Comparison of ENCODE assay signal across 21 cellular contexts in genomic region chr19:14156971-14157717, GRCh38. TPM values are rescaled to one million over a fixed set of nuclear protein-coding genes. Genes with fewer than 3 reads are reported as not detected.
DNase-seq lines count a peak whose midpoint lies in the region; ATAC-seq, FAIRE-seq and TF ChIP-seq lines count a peak whose summit lies in the region.
"Had no signal": no experiment of that assay in that cellular context is flagged by ENCODE, and none has a peak within 500 bp of the region (broad histone marks: within the 10 kb centered on the region; RNA-seq: fewer than 3 reads in every experiment).

No MANE protein-coding gene starts in this region.

- no peak for FAIRE-seq in GM12878 (lab: Jason Lieb, UNC)
- FAIRE-seq: A204.1, D721Med, GM12892, H1 had no signal

- no peaks in the 10 kb centered on the region for H3K4me1 ChIP-seq in GM12878 (ENCODE audit: control insufficient read depth, insufficient read depth, low read length)
- H3K4me1 ChIP-seq in CD8-positive, alpha-beta T cell (ENCODE audit: insufficient read depth, low read length) = no peaks in the 10 kb centered on the region

- peaks cover 51% of the 10 kb centered on the region for H3K36me3 Mint-ChIP-seq in CD8-positive, alpha-beta T cell

- peaks cover 3% of the 10 kb centered on the region for H3K4me1 Mint-ChIP-seq in CD8-positive, alpha-beta T cell (ENCODE audit: low read depth)
- H3K4me1 Mint-ChIP-seq: B cell, H9 had no signal

- no peak overlapping the region for H3K9ac ChIP-seq in GM12878 (ENCODE audit: control insufficient read depth, insufficient read depth, low read length)
- H3K9ac ChIP-seq: BLaER1, GM23248 had no signal

- TF ChIP-seq EP300 in GM12878 (IDR thresholded peaks at IDR 0.05; ENCODE audit: borderline replicate concordance in 1 of 2, control insufficient read depth in 1 of 2, low read depth in 2 of 2, low read length in 2 of 2) = no peak

- RAD21 ChIA-PET in GM12878 (lab: Charles Lee; ENCODE audit: unreplicated experiment) = no interaction called here

- TF ChIP-seq CTCF in GM12878 (IDR thresholded peaks at IDR 0.05 in 2 of 3, conservative IDR thresholded peaks at IDR 0.05 in 1 of 3; ENCODE audit: control insufficient read depth in 2 of 3, extremely low read depth in 1 of 3, insufficient read depth in 1 of 3, low read depth in 3 of 3, low read length in 3 of 3) = no peak
- no peak for TF ChIP-seq CTCF in CD8-positive, alpha-beta T cell (IDR thresholded peaks at IDR 0.05)

- no peak overlapping the region for H3K4me2 ChIP-seq in GM12878 (ENCODE audit: control insufficient read depth, insufficient read depth)

- H3K36me3 ChIP-seq in H7 (replicated peaks; ENCODE audit: control insufficient read depth, insufficient read depth, low read length) = peaks cover 46% of the 10 kb centered on the region
- no peaks in the 10 kb centered on the region for H3K36me3 ChIP-seq in GM12878 (ENCODE audit: control insufficient read depth in 2 of 2, insufficient read depth in 2 of 2, low read length in 1 of 2)
- no peaks in the 10 kb centered on the region for H3K36me3 ChIP-seq in CD8-positive, alpha-beta T cell (ENCODE audit: insufficient read depth, low read length)

- WGBS in GM12878 (ENCODE audit: insufficient coverage, insufficient replicate concordance, low lambda C conversion rate, missing lambda C conversion rate) = 81% methylated on average over 23 of the region's 26 CpGs

- H3K27me3 Mint-ChIP-seq in CD8-positive, alpha-beta T cell (ENCODE audit: low read depth) = no peaks in the 10 kb centered on the region
- H3K27me3 Mint-ChIP-seq: B cell; CD4-positive, CD25-positive, alpha-beta regulatory T cell; CD8-positive, alpha-beta memory T cell had no signal

- no peak overlapping the region for H3K4me3 ChIP-seq in H7 (ENCODE audit: insufficient read depth, low read depth, low read length)
- no peak overlapping the region for H3K4me3 ChIP-seq in GM12878
- no peak overlapping the region for H3K4me3 ChIP-seq in CD8-positive, alpha-beta T cell (ENCODE audit: low read depth, low read length)
- H3K4me3 ChIP-seq: BLaER1, GM23248 had no signal

- H3K27ac Mint-ChIP-seq in CD8-positive, alpha-beta T cell = no peak overlapping the region
- H3K27ac Mint-ChIP-seq: B cell; CD4-positive, CD25-positive, alpha-beta regulatory T cell; CD8-positive, alpha-beta memory T cell; H9 had no signal

- TSS peak; percentile 29 for BruUV-seq in GM12878 (replicated peaks; lab: Mats Ljungman, UMichigan)

- H3K4me3 Mint-ChIP-seq in CD8-positive, alpha-beta T cell = no peak overlapping the region
- H3K4me3 Mint-ChIP-seq: B cell; CD4-positive, CD25-positive, alpha-beta regulatory T cell; CD8-positive, alpha-beta memory T cell; H9 had no signal

- TF ChIP-seq RAD21 in GM12878 (IDR thresholded peaks at IDR 0.05; ENCODE audit: insufficient read depth, low read depth, low read length) = no peak

- SMC1A ChIA-PET in GM12878 (lab: Charles Lee; ENCODE audit: uncharacterized antibody, unreplicated experiment) = no interaction called here

- in situ Hi-C loops in GM12878 (cut with MboI) = no loop called here

- POLR2A ChIA-PET in GM12878 (lab: Charles Lee) = no interaction called here
- POLR2A ChIA-PET in CD8-positive, alpha-beta T cell (lab: Charles Lee) = no interaction called here

- no peaks in the 10 kb centered on the region; the same call in 1 of the 2 replicates for H4K20me1 ChIP-seq in GM12878 (ENCODE audit: control insufficient read depth, insufficient read depth)

- H3K9me3 Mint-ChIP-seq in CD8-positive, alpha-beta T cell = no peaks in the 10 kb centered on the region
- H3K9me3 Mint-ChIP-seq: CD4-positive, CD25-positive, alpha-beta regulatory T cell; CD8-positive, alpha-beta memory T cell; H9 had no signal

- ATAC-seq in GM12878 = no peak
- ATAC-seq in CD8-positive, alpha-beta T cell = no peak

- no peak overlapping the region for H3K27ac ChIP-seq in GM12878 (ENCODE audit: control insufficient read depth, insufficient read depth)
- H3K27ac ChIP-seq in CD8-positive, alpha-beta T cell (ENCODE audit: low read depth, low read length) = no peak overlapping the region
- H3K27ac ChIP-seq: 22Rv1, BLaER1, C4-2B, GM23248 had no signal

- intact Hi-C loops in GM12878 (cut with micrococcal nuclease; ENCODE audit: unreplicated experiment) = no loop called here
- intact Hi-C loops in CD8-positive, alpha-beta T cell (cut with DNase I, micrococcal nuclease) = no loop called here

- no peak for TF ChIP-seq POLR2A in GM12878 (IDR thresholded peaks at IDR 0.05; ENCODE audit: low read depth, low read length)

- no peak overlapping the region for H2AFZ ChIP-seq in GM12878 (ENCODE audit: control insufficient read depth, low read depth, low read length)
- H2AFZ ChIP-seq: GM23248 had no signal

- no peaks in the 10 kb centered on the region for H3K9me3 ChIP-seq in GM12878 (replicated peaks; ENCODE audit: control insufficient read depth, insufficient read depth, low read length)
- no peaks in the 10 kb centered on the region for H3K9me3 ChIP-seq in CD8-positive, alpha-beta T cell (ENCODE audit: low read length)
- H3K9me3 ChIP-seq: BLaER1 had no signal

- DNase-seq in H7 = peak; percentile 59
- no peak for DNase-seq in GM12878 (ENCODE audit: low read depth, low spot score)
- peak; percentile 8 for DNase-seq in iPS-NIHi11 (ENCODE audit: low spot score)
- DNase-seq in CD8-positive, alpha-beta T cell = no peak
- DNase-seq in SKM-1 (lab: John Stamatoyannopoulos, UW; ENCODE audit: unreplicated experiment) = no peak
- no peak for DNase-seq in activated CD8-positive, alpha-beta memory T cell treated with anti-CD3 and anti-CD28 coated beads, Interleukin-2, amount 50 U/mL, for 48 hours
- DNase-seq: CD4-positive, CD25-positive, alpha-beta regulatory T cell; CD8-positive, alpha-beta memory T cell; DMS53; DMS79 treated with DMSO at 0.1 percent for 48 hours; GF-D8; GM23248; H9 had no signal

- H3K27me3 ChIP-seq in H7 (ENCODE audit: control insufficient read depth, insufficient read depth, low read length) = no peaks in the 10 kb centered on the region
- H3K27me3 ChIP-seq in GM12878 (replicated peaks in 1 of 2; ENCODE audit: control insufficient read depth in 2 of 2, insufficient read depth in 2 of 2, low read length in 1 of 2) = no peaks in the 10 kb centered on the region
- H3K27me3 ChIP-seq in CD8-positive, alpha-beta T cell (ENCODE audit: insufficient read depth, low read length) = no peaks in the 10 kb centered on the region
- H3K27me3 ChIP-seq: BLaER1 had no signal

- CTCF ChIA-PET in GM12878 (lab: Yijun Ruan, JAX) = interaction anchor here (2.2 kb wide), 1 partner anchor 21 kb away, joined by 7 read pairs; the partner anchor contains the start of gene ASF1B
- CTCF ChIA-PET in CD8-positive, alpha-beta T cell (lab: Charles Lee) = interaction anchor here (0.7 to 2.0 kb wide), 3 partner anchors 20 to 416 kb away, joined by 3 to 8 read pairs (median 4); partner anchors contain the start of gene ASF1B

- no peaks in the 10 kb centered on the region for H3K79me2 ChIP-seq in GM12878 (ENCODE audit: control insufficient read depth, insufficient read depth, low read length)

RNA-seq across cellular contexts. Expression of gene ASF1B, which starts 20.8 kb away (rescaled TPM):
- 70.8 and 76.2 TPM in 2 replicates for total RNA-seq in H7 (2014; rRNA removed; shearing (Covaris generic))
- 2.5 and 2.9 TPM in 2 replicates for total RNA-seq in GM12878 (2013; cell fraction: nucleolus; rRNA removed)
- total RNA-seq in GM12878 (2014; rRNA removed) = 123 and 132 TPM in 2 replicates
- 50.4 and 53.8 TPM in 2 replicates for total RNA-seq in GM12878 (2014; rRNA removed; fragmentation: Illumina TruSeq; extraction: Trizol)
- total RNA-seq in GM12878 (2021) = 95.3 and 95.6 TPM in 2 replicates
- 27.5 TPM for polyA plus RNA-seq in GM12878 (2011; ENCODE audit: low read depth)
- 34.9 and 57.1 TPM in 2 replicates for polyA plus RNA-seq in GM12878 (2011; rRNA removed)
- polyA plus RNA-seq in GM12878 (2011; cell fraction: cytosol; rRNA removed) = 67.2 and 86.4 TPM in 2 replicates
- polyA plus RNA-seq in GM12878 (2011; cell fraction: nucleus; rRNA removed) = 31.1 and 37.8 TPM in 2 replicates
- polyA plus RNA-seq in GM12878 (2012) = 47.4 and 61.6 TPM in 2 replicates
- 62.9 and 85.2 TPM in 2 replicates for polyA plus RNA-seq in GM12878 (2014; fragmentation: Illumina TruSeq; extraction: Trizol)
- 10 to 100 TPM; 10.4 to 23.1 TPM for polyA plus RNA-seq in GM12878 (2014; fragmentation: Nextera tagmentation; extraction: Ambion mirVana)
- polyA plus RNA-seq in GM12878 (2014; rRNA removed) = 103 and 115 TPM in 2 replicates
- 100 to 1,000 TPM; 190 to 217 TPM for polyA plus RNA-seq in GM12878 (2016; fragmentation: Nextera tagmentation; extraction: Ambion mirVana)
- 30.4 and 50.9 TPM in 2 replicates for polyA minus RNA-seq in GM12878 (2011; rRNA and poly(A)+ RNA removed)
- polyA minus RNA-seq in GM12878 (2011; cell fraction: cytosol; rRNA and poly(A)+ RNA removed) = 26.6 and 27.8 TPM in 2 replicates
- polyA minus RNA-seq in GM12878 (2011; cell fraction: nucleus; rRNA and poly(A)+ RNA removed) = 9.8 and 15.9 TPM in 2 replicates
- 1 to 10 TPM in 1 of 2 experiments, under 1 TPM in 1; 0.60 to 1.6 TPM for total RNA-seq in CD8-positive, alpha-beta T cell

RNA-seq across cellular contexts. Expression of gene PRKACA, which starts 39.6 kb away (rescaled TPM):
- 31.0 and 31.7 TPM in 2 replicates for total RNA-seq in H7 (2014; rRNA removed; shearing (Covaris generic))
- 11.5 and 11.6 TPM in 2 replicates for total RNA-seq in GM12878 (2013; cell fraction: nucleolus; rRNA removed)
- 12.9 and 14.9 TPM in 2 replicates for total RNA-seq in GM12878 (2014; rRNA removed)
- total RNA-seq in GM12878 (2014; rRNA removed; fragmentation: Illumina TruSeq; extraction: Trizol) = 10.4 and 11.2 TPM in 2 replicates
- total RNA-seq in GM12878 (2021) = 67.7 and 68.5 TPM in 2 replicates
- 26.1 TPM for polyA plus RNA-seq in GM12878 (2011; ENCODE audit: low read depth)
- 10.6 and 11.9 TPM in 2 replicates for polyA plus RNA-seq in GM12878 (2011; rRNA removed)
- polyA plus RNA-seq in GM12878 (2011; cell fraction: cytosol; rRNA removed) = 23.1 and 25.8 TPM in 2 replicates
- 9.5 and 16.8 TPM in 2 replicates for polyA plus RNA-seq in GM12878 (2011; cell fraction: nucleus; rRNA removed)
- polyA plus RNA-seq in GM12878 (2012) = 28.6 and 38.0 TPM in 2 replicates
- 44.3 and 56.8 TPM in 2 replicates for polyA plus RNA-seq in GM12878 (2014; fragmentation: Illumina TruSeq; extraction: Trizol)
- 1 to 10 TPM in 1 of 2 experiments, under 1 TPM in 1; 0.53 to 1.3 TPM for polyA plus RNA-seq in GM12878 (2014; fragmentation: Nextera tagmentation; extraction: Ambion mirVana)
- 40.8 and 46.1 TPM in 2 replicates for polyA plus RNA-seq in GM12878 (2014; rRNA removed)
- 1 to 10 TPM; 3.3 to 3.5 TPM for polyA plus RNA-seq in GM12878 (2016; fragmentation: Nextera tagmentation; extraction: Ambion mirVana)
- polyA minus RNA-seq in GM12878 (2011; rRNA and poly(A)+ RNA removed) = 17.0 and 23.7 TPM in 2 replicates
- polyA minus RNA-seq in GM12878 (2011; cell fraction: cytosol; rRNA and poly(A)+ RNA removed) = 11.2 and 15.5 TPM in 2 replicates
- polyA minus RNA-seq in GM12878 (2011; cell fraction: nucleus; rRNA and poly(A)+ RNA removed) = 5.1 and 9.7 TPM in 2 replicates
- total RNA-seq in CD8-positive, alpha-beta T cell = 10 to 100 TPM; 37.0 to 40.8 TPM

RNA-seq across cellular contexts. Expression of gene ADGRL1, which starts 48.8 kb away (rescaled TPM):
- 60.7 and 74.4 TPM in 2 replicates for total RNA-seq in H7 (2014; rRNA removed; shearing (Covaris generic))
- total RNA-seq in GM12878 (2013; cell fraction: nucleolus; rRNA removed) = 22.3 and 24.4 TPM in 2 replicates
- total RNA-seq in GM12878 (2014; rRNA removed) = 1.4 and 1.9 TPM in 2 replicates
- 0.45 and 0.92 TPM in 2 replicates for total RNA-seq in GM12878 (2014; rRNA removed; fragmentation: Illumina TruSeq; extraction: Trizol)
- total RNA-seq in GM12878 (2021) = 4.8 and 5.0 TPM in 2 replicates
- polyA plus RNA-seq in GM12878 (2011; ENCODE audit: low read depth) = 0.20 TPM
- polyA plus RNA-seq in GM12878 (2011; rRNA removed) = 0.24 and 1.4 TPM in 2 replicates
- 1.5 and 2.1 TPM in 2 replicates for polyA plus RNA-seq in GM12878 (2011; cell fraction: cytosol; rRNA removed)
- polyA plus RNA-seq in GM12878 (2011; cell fraction: nucleus; rRNA removed) = 6.3 and 11.5 TPM in 2 replicates
- polyA plus RNA-seq in GM12878 (2012) = 1.9 and 2.0 TPM in 2 replicates
- 0.24 and 0.97 TPM in 2 replicates for polyA plus RNA-seq in GM12878 (2014; fragmentation: Illumina TruSeq; extraction: Trizol)
- under 1 TPM; 0.05 to 0.14 TPM for polyA plus RNA-seq in GM12878 (2014; fragmentation: Nextera tagmentation; extraction: Ambion mirVana)
- 1.7 and 4.5 TPM in 2 replicates for polyA plus RNA-seq in GM12878 (2014; rRNA removed)
- polyA plus RNA-seq in GM12878 (2016; fragmentation: Nextera tagmentation; extraction: Ambion mirVana) = under 1 TPM; 0.24 to 0.25 TPM
- 3.3 and 4.8 TPM in 2 replicates for polyA minus RNA-seq in GM12878 (2011; rRNA and poly(A)+ RNA removed)
- 2.7 and 4.3 TPM in 2 replicates for polyA minus RNA-seq in GM12878 (2011; cell fraction: cytosol; rRNA and poly(A)+ RNA removed)
- polyA minus RNA-seq in GM12878 (2011; cell fraction: nucleus; rRNA and poly(A)+ RNA removed) = 1.5 and 3.0 TPM in 2 replicates
- 10 to 100 TPM; 19.9 to 20.5 TPM for total RNA-seq in CD8-positive, alpha-beta T cell

Comparison
In these comparisons a context has a peak if more than half of its experiments do, and no peak if none do; other contexts are left out.
1. DNase-seq: peak in H7 (single experiment) and iPS-NIHi11 (single experiment); none in GM12878 (single experiment), CD8-positive, alpha-beta T cell (0 of 7), SKM-1 (single experiment) and activated CD8-positive, alpha-beta memory T cell treated with anti-CD3 and anti-CD28 coated beads, Interleukin-2, amount 50 U/mL, for 48 hours (single experiment).